10 cellular contexts compared by ENCODE assay signal in genomic region chr6:157561929-157562810, GRCh38.
A peak's percentile ranks its signal among the peaks of the same experiment; 100 is the strongest.
DNase-seq lines count a peak whose midpoint lies in the region; ATAC-seq and TF ChIP-seq lines count a peak whose summit lies in the region.
"Had no signal": no experiment of that assay in that cellular context is flagged by ENCODE, and none has a peak within 500 bp of the region (broad histone marks: within the 10 kb centered on the region; RNA-seq: fewer than 3 reads in every experiment).

No MANE protein-coding gene starts in this region.

- no peak for DNase-seq in CD8-positive, alpha-beta memory T cell
- no peak for DNase-seq in T-helper 2 cell treated with Interferon-gamma antibody and Interleukin-4, amounts not matched to agents 5 μg/mL and 100 μg/mL, for 36 hours (ENCODE audit: low spot score)
- DNase-seq in ACHN (no peak), HFFc6 (no peak), cardiac septum (ENCODE audit: low spot score) (no peak), hepatic stellate cell (ENCODE audit: low spot score) (no peak)
- DNase-seq: activated CD8-positive, alpha-beta memory T cell treated with anti-CD3 and anti-CD28 coated beads, Interleukin-2, amount 50 U/mL, for 48 hours; Caco-2 had no signal

- H3K36me3 Mint-ChIP-seq in CD8-positive, alpha-beta memory T cell, result peaks cover 0 to 6% (median 0%) of the 10 kb centered on the region in 3 donors
- peaks cover 6% of the 10 kb centered on the region for H3K36me3 Mint-ChIP-seq in T-helper 2 cell treated with Interferon-gamma antibody and Interleukin-4, amounts not matched to agents 5 μg/mL and 100 μg/mL, for 36 hours (ENCODE audit: low read depth)
- no peaks in the 10 kb centered on the region for H3K36me3 Mint-ChIP-seq in HFFc6 (ENCODE audit: low read depth)

- H3K36me3 ChIP-seq in CD8-positive, alpha-beta memory T cell (ENCODE audit: insufficient read depth, low read length), result no peaks in the 10 kb centered on the region

- no peak overlapping the region for H3K4me3 ChIP-seq in CD8-positive, alpha-beta memory T cell (ENCODE audit: low read length)

- peak overlapping the region; percentile 2 to 72 (median 65) for H3K4me3 Mint-ChIP-seq in CD8-positive, alpha-beta memory T cell
- H3K4me3 Mint-ChIP-seq in T-helper 2 cell treated with Interferon-gamma antibody and Interleukin-4, amounts not matched to agents 5 μg/mL and 100 μg/mL, for 36 hours, result peak overlapping the region; percentile 64
- H3K4me3 Mint-ChIP-seq in HFFc6, result no peak overlapping the region

- peak overlapping the region; percentile 3 to 93 (median 68) for H3K27ac Mint-ChIP-seq in CD8-positive, alpha-beta memory T cell
- H3K27ac Mint-ChIP-seq in T-helper 2 cell treated with Interferon-gamma antibody and Interleukin-4, amounts not matched to agents 5 μg/mL and 100 μg/mL, for 36 hours, result peak overlapping the region; percentile 69
- no peak overlapping the region for H3K27ac Mint-ChIP-seq in HFFc6

- CTCF ChIA-PET in CD8-positive, alpha-beta memory T cell (lab: Charles Lee), result no interaction called here

- no peaks in the 10 kb centered on the region for H3K9me3 ChIP-seq in CD8-positive, alpha-beta memory T cell (ENCODE audit: low read length)
- H3K9me3 ChIP-seq: Caco-2 had no signal

- POLR2A ChIA-PET in CD8-positive, alpha-beta memory T cell (lab: Charles Lee), result no interaction called here

- H3K9me3 Mint-ChIP-seq in CD8-positive, alpha-beta memory T cell, result no peaks in the 10 kb centered on the region
- no peaks in the 10 kb centered on the region for H3K9me3 Mint-ChIP-seq in T-helper 2 cell treated with Interferon-gamma antibody and Interleukin-4, amounts not matched to agents 5 μg/mL and 100 μg/mL, for 36 hours
- H3K9me3 Mint-ChIP-seq in HFFc6, result no peaks in the 10 kb centered on the region

- ATAC-seq in GM19351 (IDR thresholded peaks at IDR 0.05; ENCODE audit: unreplicated experiment) (peak; percentile 37), HG03025 (IDR thresholded peaks at IDR 0.05; ENCODE audit: low FRiP score, unreplicated experiment) (peak; percentile 42)

- no peaks in the 10 kb centered on the region for H3K27me3 Mint-ChIP-seq in CD8-positive, alpha-beta memory T cell
- H3K27me3 Mint-ChIP-seq in T-helper 2 cell treated with Interferon-gamma antibody and Interleukin-4, amounts not matched to agents 5 μg/mL and 100 μg/mL, for 36 hours (ENCODE audit: low read depth), result peaks cover 18% of the 10 kb centered on the region
- no peaks in the 10 kb centered on the region; the same call in 1 of the 2 replicates for H3K27me3 Mint-ChIP-seq in HFFc6 (ENCODE audit: insufficient read depth)

- in situ Hi-C loops in ACHN (cut with HindIII; ENCODE audit: low pct_ligation_motif_present, low pct_unique_long_range_greater_than_20kb, low sequenced_read_pairs), result no loop called here

- TF ChIP-seq CTCF in HFFc6 (IDR thresholded peaks at IDR 0.05), result no peak

- intact Hi-C loops in cardiac septum (cut with DNase I), result loop anchor here (10.0 kb wide), 1 partner anchor 57 kb away; no protein-coding TSS in a partner anchor

- peaks cover 43 to 60% (median 56%) of the 10 kb centered on the region in 3 donors for H3K4me1 Mint-ChIP-seq in CD8-positive, alpha-beta memory T cell
- H3K4me1 Mint-ChIP-seq in T-helper 2 cell treated with Interferon-gamma antibody and Interleukin-4, amounts not matched to agents 5 μg/mL and 100 μg/mL, for 36 hours (ENCODE audit: low read depth), result peaks cover 49% of the 10 kb centered on the region
- H3K4me1 Mint-ChIP-seq in HFFc6 (ENCODE audit: low read depth), result no peaks in the 10 kb centered on the region

- H3K27ac ChIP-seq in CD8-positive, alpha-beta memory T cell (ENCODE audit: low read depth, low read length), result no peak overlapping the region

- peaks cover 21% of the 10 kb centered on the region for H3K4me1 ChIP-seq in CD8-positive, alpha-beta memory T cell (ENCODE audit: insufficient read depth, low read length)

- H3K27me3 ChIP-seq in CD8-positive, alpha-beta memory T cell (ENCODE audit: insufficient read depth, low read length, poor library complexity, severe bottlenecking), result no peaks in the 10 kb centered on the region
